Comparison of ENCODE assay signal across 2 cellular contexts in the genomic region with DNA sequence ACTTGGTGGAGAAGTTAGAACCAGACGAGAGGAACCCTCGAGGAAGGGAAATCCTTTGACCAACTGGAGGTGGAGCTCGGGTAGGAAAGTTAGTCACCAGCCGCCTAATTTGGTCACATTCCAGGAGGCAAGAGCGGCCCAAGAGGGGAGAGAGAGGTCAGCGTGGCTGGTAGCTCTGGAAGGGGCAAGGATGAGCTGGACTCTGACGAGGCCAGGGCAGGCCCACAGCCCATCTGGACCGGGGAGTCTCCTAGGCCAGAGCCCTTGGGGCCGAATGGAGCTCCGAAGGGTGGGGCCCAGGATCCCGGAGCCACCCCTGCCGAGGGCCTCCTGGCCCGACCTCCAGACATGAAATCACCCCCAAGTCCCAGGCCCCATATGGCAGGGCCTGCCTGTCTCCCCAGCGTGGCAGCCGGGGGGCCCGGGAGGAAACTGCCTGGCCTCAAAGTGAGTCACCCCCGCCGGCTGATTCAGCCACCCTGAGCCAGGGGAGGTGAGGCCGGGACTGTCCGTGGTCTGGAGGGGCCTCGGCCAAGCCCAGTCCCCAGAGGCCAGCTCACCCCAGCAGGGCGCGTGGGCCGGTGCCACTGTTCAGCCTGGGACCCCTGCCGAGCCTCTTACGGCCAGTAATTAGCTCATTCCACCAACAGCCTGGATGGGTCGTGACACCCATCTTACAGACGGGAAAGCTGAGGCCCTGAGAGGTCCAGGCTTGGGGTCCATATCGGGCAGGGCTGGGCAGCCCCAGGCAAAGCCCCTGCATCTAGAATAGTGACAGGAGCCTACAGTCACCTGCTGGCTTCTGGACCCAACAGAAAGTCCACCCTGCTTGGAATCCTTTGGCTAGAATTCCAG.
TF ChIP-seq lines count a peak whose summit lies in the region.

No MANE protein-coding gene starts in this region.

TF ChIP-seq in K562, 482 proteins besides CTCF, POLR2A, EP300 and RAD21 (continued from another document):
- TF ChIP-seq, protein P1, sequence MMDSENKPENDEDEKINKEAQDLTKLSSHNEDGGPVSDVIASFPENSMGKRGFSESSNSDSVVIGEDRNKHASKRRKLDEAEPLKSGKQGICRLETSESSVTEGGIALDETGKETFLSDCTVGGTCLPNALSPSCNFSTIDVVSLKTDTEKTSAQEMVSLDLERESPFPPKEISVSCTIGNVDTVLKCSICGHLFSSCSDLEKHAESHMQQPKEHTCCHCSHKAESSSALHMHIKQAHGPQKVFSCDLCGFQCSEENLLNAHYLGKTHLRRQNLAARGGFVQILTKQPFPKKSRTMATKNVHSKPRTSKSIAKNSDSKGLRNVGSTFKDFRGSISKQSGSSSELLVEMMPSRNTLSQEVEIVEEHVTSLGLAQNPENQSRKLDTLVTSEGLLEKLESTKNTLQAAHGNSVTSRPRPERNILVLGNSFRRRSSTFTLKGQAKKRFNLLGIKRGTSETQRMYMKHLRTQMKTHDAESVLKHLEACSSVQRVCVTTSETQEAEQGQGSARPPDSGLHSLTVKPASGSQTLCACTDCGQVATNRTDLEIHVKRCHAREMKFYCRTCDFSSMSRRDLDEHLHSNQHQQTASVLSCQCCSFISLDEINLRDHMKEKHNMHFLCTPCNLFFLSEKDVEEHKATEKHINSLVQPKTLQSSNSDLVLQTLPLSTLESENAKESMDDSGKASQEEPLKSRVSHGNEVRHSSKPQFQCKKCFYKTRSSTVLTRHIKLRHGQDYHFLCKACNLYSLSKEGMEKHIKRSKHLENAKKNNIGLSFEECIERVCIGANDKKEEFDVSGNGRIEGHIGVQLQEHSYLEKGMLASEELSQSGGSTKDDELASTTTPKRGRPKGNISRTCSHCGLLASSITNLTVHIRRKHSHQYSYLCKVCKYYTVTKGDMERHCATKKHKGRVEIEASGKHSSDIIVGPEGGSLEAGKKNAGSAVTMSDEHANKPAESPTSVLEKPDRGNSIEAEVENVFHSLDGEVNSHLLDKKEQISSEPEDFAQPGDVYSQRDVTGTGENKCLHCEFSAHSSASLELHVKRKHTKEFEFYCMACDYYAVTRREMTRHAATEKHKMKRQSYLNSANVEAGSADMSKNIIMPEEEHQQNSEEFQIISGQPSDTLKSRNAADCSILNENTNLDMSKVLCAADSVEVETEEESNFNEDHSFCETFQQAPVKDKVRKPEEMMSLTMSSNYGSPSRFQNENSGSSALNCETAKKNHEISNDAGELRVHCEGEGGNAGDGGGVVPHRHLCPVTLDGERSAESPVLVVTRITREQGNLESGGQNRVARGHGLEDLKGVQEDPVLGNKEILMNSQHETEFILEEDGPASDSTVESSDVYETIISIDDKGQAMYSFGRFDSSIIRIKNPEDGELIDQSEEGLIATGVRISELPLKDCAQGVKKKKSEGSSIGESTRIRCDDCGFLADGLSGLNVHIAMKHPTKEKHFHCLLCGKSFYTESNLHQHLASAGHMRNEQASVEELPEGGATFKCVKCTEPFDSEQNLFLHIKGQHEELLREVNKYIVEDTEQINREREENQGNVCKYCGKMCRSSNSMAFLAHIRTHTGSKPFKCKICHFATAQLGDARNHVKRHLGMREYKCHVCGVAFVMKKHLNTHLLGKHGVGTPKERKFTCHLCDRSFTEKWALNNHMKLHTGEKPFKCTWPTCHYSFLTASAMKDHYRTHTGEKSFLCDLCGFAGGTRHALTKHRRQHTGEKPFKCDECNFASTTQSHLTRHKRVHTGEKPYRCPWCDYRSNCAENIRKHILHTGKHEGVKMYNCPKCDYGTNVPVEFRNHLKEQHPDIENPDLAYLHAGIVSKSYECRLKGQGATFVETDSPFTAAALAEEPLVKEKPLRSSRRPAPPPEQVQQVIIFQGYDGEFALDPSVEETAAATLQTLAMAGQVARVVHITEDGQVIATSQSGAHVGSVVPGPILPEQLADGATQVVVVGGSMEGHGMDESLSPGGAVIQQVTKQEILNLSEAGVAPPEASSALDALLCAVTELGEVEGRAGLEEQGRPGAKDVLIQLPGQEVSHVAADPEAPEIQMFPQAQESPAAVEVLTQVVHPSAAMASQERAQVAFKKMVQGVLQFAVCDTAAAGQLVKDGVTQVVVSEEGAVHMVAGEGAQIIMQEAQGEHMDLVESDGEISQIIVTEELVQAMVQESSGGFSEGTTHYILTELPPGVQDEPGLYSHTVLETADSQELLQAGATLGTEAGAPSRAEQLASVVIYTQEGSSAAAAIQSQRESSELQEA (IDR thresholded peaks at IDR 0.05; ENCODE audit: low read depth): no peak
- no peak for TF ChIP-seq FOXA3 (CRISPR knock-in tag; conservative IDR thresholded peaks at IDR 0.05 in 1 of 2, IDR thresholded peaks at IDR 0.05 in 1 of 2)
- TF ChIP-seq ARNT (IDR thresholded peaks at IDR 0.05): no peak
- no peak for TF ChIP-seq CBFA2T2 (conservative IDR thresholded peaks at IDR 0.05)
- TF ChIP-seq KDM1A (IDR thresholded peaks at IDR 0.05): peak; percentile 66 to 76
- no peak for TF ChIP-seq PML (IDR thresholded peaks at IDR 0.05; ENCODE audit: low read length)
- TF ChIP-seq, protein P2, sequence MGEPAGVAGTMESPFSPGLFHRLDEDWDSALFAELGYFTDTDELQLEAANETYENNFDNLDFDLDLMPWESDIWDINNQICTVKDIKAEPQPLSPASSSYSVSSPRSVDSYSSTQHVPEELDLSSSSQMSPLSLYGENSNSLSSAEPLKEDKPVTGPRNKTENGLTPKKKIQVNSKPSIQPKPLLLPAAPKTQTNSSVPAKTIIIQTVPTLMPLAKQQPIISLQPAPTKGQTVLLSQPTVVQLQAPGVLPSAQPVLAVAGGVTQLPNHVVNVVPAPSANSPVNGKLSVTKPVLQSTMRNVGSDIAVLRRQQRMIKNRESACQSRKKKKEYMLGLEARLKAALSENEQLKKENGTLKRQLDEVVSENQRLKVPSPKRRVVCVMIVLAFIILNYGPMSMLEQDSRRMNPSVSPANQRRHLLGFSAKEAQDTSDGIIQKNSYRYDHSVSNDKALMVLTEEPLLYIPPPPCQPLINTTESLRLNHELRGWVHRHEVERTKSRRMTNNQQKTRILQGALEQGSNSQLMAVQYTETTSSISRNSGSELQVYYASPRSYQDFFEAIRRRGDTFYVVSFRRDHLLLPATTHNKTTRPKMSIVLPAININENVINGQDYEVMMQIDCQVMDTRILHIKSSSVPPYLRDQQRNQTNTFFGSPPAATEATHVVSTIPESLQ (CRISPR knock-in tag; IDR thresholded peaks at IDR 0.05): no peak
- TF ChIP-seq FOXP1 (CRISPR knock-in tag; IDR thresholded peaks at IDR 0.05): no peak

TF ChIP-seq in HepG2, 621 proteins besides CTCF, POLR2A, EP300 and RAD21 (continued from another document and continues in another):
- TF ChIP-seq, protein P3, sequence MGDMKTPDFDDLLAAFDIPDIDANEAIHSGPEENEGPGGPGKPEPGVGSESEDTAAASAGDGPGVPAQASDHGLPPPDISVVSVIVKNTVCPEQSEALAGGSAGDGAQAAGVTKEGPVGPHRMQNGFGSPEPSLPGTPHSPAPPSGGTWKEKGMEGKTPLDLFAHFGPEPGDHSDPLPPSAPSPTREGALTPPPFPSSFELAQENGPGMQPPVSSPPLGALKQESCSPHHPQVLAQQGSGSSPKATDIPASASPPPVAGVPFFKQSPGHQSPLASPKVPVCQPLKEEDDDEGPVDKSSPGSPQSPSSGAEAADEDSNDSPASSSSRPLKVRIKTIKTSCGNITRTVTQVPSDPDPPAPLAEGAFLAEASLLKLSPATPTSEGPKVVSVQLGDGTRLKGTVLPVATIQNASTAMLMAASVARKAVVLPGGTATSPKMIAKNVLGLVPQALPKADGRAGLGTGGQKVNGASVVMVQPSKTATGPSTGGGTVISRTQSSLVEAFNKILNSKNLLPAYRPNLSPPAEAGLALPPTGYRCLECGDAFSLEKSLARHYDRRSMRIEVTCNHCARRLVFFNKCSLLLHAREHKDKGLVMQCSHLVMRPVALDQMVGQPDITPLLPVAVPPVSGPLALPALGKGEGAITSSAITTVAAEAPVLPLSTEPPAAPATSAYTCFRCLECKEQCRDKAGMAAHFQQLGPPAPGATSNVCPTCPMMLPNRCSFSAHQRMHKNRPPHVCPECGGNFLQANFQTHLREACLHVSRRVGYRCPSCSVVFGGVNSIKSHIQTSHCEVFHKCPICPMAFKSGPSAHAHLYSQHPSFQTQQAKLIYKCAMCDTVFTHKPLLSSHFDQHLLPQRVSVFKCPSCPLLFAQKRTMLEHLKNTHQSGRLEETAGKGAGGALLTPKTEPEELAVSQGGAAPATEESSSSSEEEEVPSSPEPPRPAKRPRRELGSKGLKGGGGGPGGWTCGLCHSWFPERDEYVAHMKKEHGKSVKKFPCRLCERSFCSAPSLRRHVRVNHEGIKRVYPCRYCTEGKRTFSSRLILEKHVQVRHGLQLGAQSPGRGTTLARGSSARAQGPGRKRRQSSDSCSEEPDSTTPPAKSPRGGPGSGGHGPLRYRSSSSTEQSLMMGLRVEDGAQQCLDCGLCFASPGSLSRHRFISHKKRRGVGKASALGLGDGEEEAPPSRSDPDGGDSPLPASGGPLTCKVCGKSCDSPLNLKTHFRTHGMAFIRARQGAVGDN (CRISPR knock-in tag; IDR thresholded peaks at IDR 0.05): peak; percentile 81
- TF ChIP-seq ZNF629 (CRISPR knock-in tag; conservative IDR thresholded peaks at IDR 0.05): peak; percentile 97
- TF ChIP-seq ZNF484 (CRISPR knock-in tag; IDR thresholded peaks at IDR 0.05; ENCODE audit: borderline replicate concordance, low read depth): no peak
- TF ChIP-seq ZNF274 (CRISPR knock-in tag; IDR thresholded peaks at IDR 0.05): 0 out of 2 replicates have a peak, but pooled peaks have one; percentile 39
- peak; percentile 36; the same call in 1 of the 2 replicates for TF ChIP-seq ZNF768 (CRISPR knock-in tag; IDR thresholded peaks at IDR 0.05)
- peak; percentile 73 for TF ChIP-seq FOSL2 (CRISPR knock-in tag; IDR thresholded peaks at IDR 0.05)
- TF ChIP-seq ZNF782 (CRISPR knock-in tag; IDR thresholded peaks at IDR 0.05; ENCODE audit: borderline replicate concordance): no peak
- no peak for TF ChIP-seq ZNF564 (CRISPR knock-in tag; IDR thresholded peaks at IDR 0.05)
- no peak for TF ChIP-seq ZNF605 (CRISPR knock-in tag; IDR thresholded peaks at IDR 0.05)
- TF ChIP-seq SAP130 (CRISPR knock-in tag; IDR thresholded peaks at IDR 0.05; ENCODE audit: low read depth): no peak
- no peak for TF ChIP-seq KDM5A (IDR thresholded peaks at IDR 0.05; ENCODE audit: borderline replicate concordance, low read length)
- TF ChIP-seq ZNF501 (CRISPR knock-in tag; IDR thresholded peaks at IDR 0.05): no peak
- TF ChIP-seq, protein P4, sequence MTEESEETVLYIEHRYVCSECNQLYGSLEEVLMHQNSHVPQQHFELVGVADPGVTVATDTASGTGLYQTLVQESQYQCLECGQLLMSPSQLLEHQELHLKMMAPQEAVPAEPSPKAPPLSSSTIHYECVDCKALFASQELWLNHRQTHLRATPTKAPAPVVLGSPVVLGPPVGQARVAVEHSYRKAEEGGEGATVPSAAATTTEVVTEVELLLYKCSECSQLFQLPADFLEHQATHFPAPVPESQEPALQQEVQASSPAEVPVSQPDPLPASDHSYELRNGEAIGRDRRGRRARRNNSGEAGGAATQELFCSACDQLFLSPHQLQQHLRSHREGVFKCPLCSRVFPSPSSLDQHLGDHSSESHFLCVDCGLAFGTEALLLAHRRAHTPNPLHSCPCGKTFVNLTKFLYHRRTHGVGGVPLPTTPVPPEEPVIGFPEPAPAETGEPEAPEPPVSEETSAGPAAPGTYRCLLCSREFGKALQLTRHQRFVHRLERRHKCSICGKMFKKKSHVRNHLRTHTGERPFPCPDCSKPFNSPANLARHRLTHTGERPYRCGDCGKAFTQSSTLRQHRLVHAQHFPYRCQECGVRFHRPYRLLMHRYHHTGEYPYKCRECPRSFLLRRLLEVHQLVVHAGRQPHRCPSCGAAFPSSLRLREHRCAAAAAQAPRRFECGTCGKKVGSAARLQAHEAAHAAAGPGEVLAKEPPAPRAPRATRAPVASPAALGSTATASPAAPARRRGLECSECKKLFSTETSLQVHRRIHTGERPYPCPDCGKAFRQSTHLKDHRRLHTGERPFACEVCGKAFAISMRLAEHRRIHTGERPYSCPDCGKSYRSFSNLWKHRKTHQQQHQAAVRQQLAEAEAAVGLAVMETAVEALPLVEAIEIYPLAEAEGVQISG (CRISPR knock-in tag; IDR thresholded peaks at IDR 0.05): no peak
- peak; percentile 43 for TF ChIP-seq TEAD3 (CRISPR knock-in tag; optimal IDR thresholded peaks at IDR 0.05; ENCODE audit: borderline replicate concordance)
- TF ChIP-seq SMC3 (IDR thresholded peaks at IDR 0.05; ENCODE audit: low read length): no peak
- no peak for TF ChIP-seq SMAD3 (CRISPR knock-in tag; IDR thresholded peaks at IDR 0.05)
- no peak for TF ChIP-seq ZMYM2 (CRISPR knock-in tag; IDR thresholded peaks at IDR 0.05)
- no peak for TF ChIP-seq PRPF4 (IDR thresholded peaks at IDR 0.05; ENCODE audit: low read depth, low read length, poor library complexity, severe bottlenecking)
- no peak for TF ChIP-seq EED (CRISPR knock-in tag; IDR thresholded peaks at IDR 0.05)
- TF ChIP-seq LCORL (IDR thresholded peaks at IDR 0.05): no peak
- peak; percentile 76 for TF ChIP-seq LCORL (CRISPR knock-in tag; IDR thresholded peaks at IDR 0.05)
- TF ChIP-seq, protein P5, sequence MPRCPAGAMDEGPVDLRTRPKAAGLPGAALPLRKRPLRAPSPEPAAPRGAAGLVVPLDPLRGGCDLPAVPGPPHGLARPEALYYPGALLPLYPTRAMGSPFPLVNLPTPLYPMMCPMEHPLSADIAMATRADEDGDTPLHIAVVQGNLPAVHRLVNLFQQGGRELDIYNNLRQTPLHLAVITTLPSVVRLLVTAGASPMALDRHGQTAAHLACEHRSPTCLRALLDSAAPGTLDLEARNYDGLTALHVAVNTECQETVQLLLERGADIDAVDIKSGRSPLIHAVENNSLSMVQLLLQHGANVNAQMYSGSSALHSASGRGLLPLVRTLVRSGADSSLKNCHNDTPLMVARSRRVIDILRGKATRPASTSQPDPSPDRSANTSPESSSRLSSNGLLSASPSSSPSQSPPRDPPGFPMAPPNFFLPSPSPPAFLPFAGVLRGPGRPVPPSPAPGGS (CRISPR knock-in tag; IDR thresholded peaks at IDR 0.05): no peak
- no peak for TF ChIP-seq NFIC (IDR thresholded peaks at IDR 0.05; ENCODE audit: low read length)
- TF ChIP-seq, protein P6, sequence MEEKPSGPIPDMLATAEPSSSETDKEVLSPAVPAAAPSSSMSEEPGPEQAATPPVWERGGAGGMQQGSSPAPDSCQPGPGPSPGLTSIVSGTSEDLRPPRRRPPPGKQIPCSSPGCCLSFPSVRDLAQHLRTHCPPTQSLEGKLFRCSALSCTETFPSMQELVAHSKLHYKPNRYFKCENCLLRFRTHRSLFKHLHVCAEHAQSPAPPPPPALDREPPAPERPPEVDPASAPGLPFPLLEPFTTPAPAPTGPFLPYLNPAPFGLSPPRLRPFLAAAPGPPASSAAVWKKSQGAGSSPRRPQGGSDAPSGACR (CRISPR knock-in tag; IDR thresholded peaks at IDR 0.05): no peak
- TF ChIP-seq STAT5B (CRISPR knock-in tag; IDR thresholded peaks at IDR 0.05): no peak
- TF ChIP-seq ZNF749 (CRISPR knock-in tag; IDR thresholded peaks at IDR 0.05; ENCODE audit: borderline replicate concordance): no peak
- TF ChIP-seq ZNF101 (CRISPR knock-in tag; IDR thresholded peaks at IDR 0.05; ENCODE audit: borderline replicate concordance, low read depth): no peak
- TF ChIP-seq ZIK1 (CRISPR knock-in tag; IDR thresholded peaks at IDR 0.05; ENCODE audit: borderline replicate concordance, low read depth): no peak
- 0 out of 2 replicates have a peak, but pooled peaks have one; percentile 15 for TF ChIP-seq HNRNPL (IDR thresholded peaks at IDR 0.05; ENCODE audit: low read depth, low read length)
- no peak for TF ChIP-seq KLF16 (CRISPR knock-in tag; IDR thresholded peaks at IDR 0.05)
- no peak for TF ChIP-seq NCOA1 (CRISPR knock-in tag; IDR thresholded peaks at IDR 0.05)
